ENCODE assay signal across 8 cellular contexts in genomic region chr2:119407430-119408220, GRCh38. TPM values are rescaled to one million over a fixed set of nuclear protein-coding genes. Genes with fewer than 3 reads are reported as not detected.
DNase-seq lines count a peak whose midpoint lies in the region; ATAC-seq and TF ChIP-seq lines count a peak whose summit lies in the region.

No MANE protein-coding gene starts in this region.

- no peaks in the 10 kb centered on the region for H4K20me1 ChIP-seq in OCI-LY7 (ENCODE audit: insufficient read depth, low read length)

- peaks cover 21% of the 10 kb centered on the region for H3K4me1 ChIP-seq in OCI-LY7 (ENCODE audit: insufficient read depth, low read length, poor library complexity, severe bottlenecking)
- peaks cover 0 to 24% (median 20%) of the 10 kb centered on the region in 4 donors for H3K4me1 ChIP-seq in stomach

- no peaks in the 10 kb centered on the region for H3K9me2 ChIP-seq in OCI-LY7 (ENCODE audit: insufficient read depth, low read length)

- no peaks in the 10 kb centered on the region for H3K79me2 ChIP-seq in OCI-LY7 (ENCODE audit: insufficient read depth, low read depth, low read length)

- POLR2A ChIA-PET in OCI-LY7 (lab: Charles Lee), result interaction anchor here (0.7 kb wide), 1 partner anchor 209 kb away, joined by 3 read pairs; no protein-coding TSS in a partner anchor

- intact Hi-C loops in OCI-LY7 (cut with micrococcal nuclease; ENCODE audit: unreplicated experiment), result loop anchor here (1.0 to 5.0 kb wide), 3 partner anchors 69 to 255 kb away; no protein-coding TSS in a partner anchor
- intact Hi-C loops in stomach (cut with DNase I; ENCODE audit: low total_unique reads), result loop anchor here (5.0 kb wide), 1 partner anchor 70 kb away; no protein-coding TSS in a partner anchor

- H3K27ac ChIP-seq in OCI-LY7 (ENCODE audit: low read depth, low read length, poor library complexity, severe bottlenecking) (no peak overlapping the region), stomach (peak overlapping the region in 3 of 5 donors; percentile 19 to 62 (median 54))

- no peaks in the 10 kb centered on the region for H3K9me3 ChIP-seq in OCI-LY7 (ENCODE audit: low read length)
- no peaks in the 10 kb centered on the region for H3K9me3 ChIP-seq in stomach

- BruUV-seq in OCI-LY7 (replicated peaks; lab: Mats Ljungman, UMichigan), result no TSS peak

- no peak overlapping the region for H3K4me2 ChIP-seq in OCI-LY7 (ENCODE audit: low read length)

- CTCF ChIA-PET in OCI-LY7 (lab: Charles Lee; ENCODE audit: unreplicated experiment), result no interaction called here

- TF ChIP-seq CTCF in AG09319 (IDR thresholded peaks at IDR 0.05; ENCODE audit: low read depth, low read length) (peak; percentile 77), OCI-LY7 (conservative IDR thresholded peaks at IDR 0.05; ENCODE audit: low read length) (peak; percentile 85), cardiac fibroblast (IDR thresholded peaks at IDR 0.05; ENCODE audit: low read depth, low read length) (peak; percentile 72), stomach (IDR thresholded peaks at IDR 0.05) (peak in 5 of 7 experiments; percentile 70 to 94 (median 85))

- no peak for TF ChIP-seq POLR2A in stomach (IDR thresholded peaks at IDR 0.05)

- ATAC-seq in GM21717 (IDR thresholded peaks at IDR 0.05; ENCODE audit: unreplicated experiment), result no peak

- H3K36me3 ChIP-seq in OCI-LY7 (ENCODE audit: insufficient read depth, low read length), result no peaks in the 10 kb centered on the region
- no peaks in the 10 kb centered on the region for H3K36me3 ChIP-seq in stomach

- H3K4me3 ChIP-seq in OCI-LY7 (ENCODE audit: low read depth, low read length, poor library complexity, severe bottlenecking), result no peak overlapping the region
- no peak overlapping the region for H3K4me3 ChIP-seq in cardiac fibroblast (replicated peaks in 1 of 2; ENCODE audit: low read depth in 2 of 2, low read length in 2 of 2)
- no peak overlapping the region for H3K4me3 ChIP-seq in stomach

- no peak overlapping the region for H2AFZ ChIP-seq in OCI-LY7 (ENCODE audit: low read length)

- DNase-seq in AG09319 (ENCODE audit: extremely low read depth, low read depth), result no peak
- DNase-seq in GF-D8 (lab: John Stamatoyannopoulos, UW), result peak; percentile 15
- DNase-seq in HS-27A (ENCODE audit: low read depth), result peak; percentile 35
- DNase-seq in OCI-LY7 (ENCODE audit: low spot score), result peak; percentile 73
- peak; percentile 74 to 78 for DNase-seq in cardiac fibroblast (ENCODE audit: low read depth in 2 of 2)
- peak; percentile 65 for DNase-seq in kidney tubule cell (ENCODE audit: low spot score)
- DNase-seq in stomach, result peak; percentile 58

- WGBS in stomach, 5 donors, result 63 to 76% (median 70%) methylated on average over 7 of the region's 7 CpGs

- no peak for TF ChIP-seq EP300 in stomach (IDR thresholded peaks at IDR 0.05)

- no peaks in the 10 kb centered on the region for H3K27me3 ChIP-seq in stomach

RNA-seq across cellular contexts. Expression of gene TMEM37, which starts 24.0 kb away (rescaled TPM):
- total RNA-seq in OCI-LY7 (2014; rRNA removed; shearing (Covaris generic)), result not detected in 2 replicates
- total RNA-seq in OCI-LY7 (2022), result not detected in 2 replicates
- total RNA-seq in stomach, result 10 to 100 TPM in 3 of 5 donors, 1 to 10 TPM in 1, not detected in 1; 5.7 to 27.8 (median 18.9) TPM
- 10 to 100 TPM in 2 of 3 donors, 1 to 10 TPM in 1; 6.7 to 16.4 (median 12.7) TPM for polyA plus RNA-seq in stomach

RNA-seq across cellular contexts. Expression of gene DBI, which starts 40.8 kb away (rescaled TPM):
- total RNA-seq in OCI-LY7 (2014; rRNA removed; shearing (Covaris generic)), result 293 and 348 TPM in 2 replicates
- total RNA-seq in OCI-LY7 (2022) (309 and 338 TPM in 2 replicates), stomach (10 to 100 TPM; 23.2 to 87.6 (median 44.9) TPM)
- polyA plus RNA-seq in stomach, result 100 to 1,000 TPM; 448 to 605 (median 546) TPM

RNA-seq across cellular contexts. Expression of gene C2orf76, which starts 41.0 kb away (rescaled TPM):
- total RNA-seq in OCI-LY7 (2014; rRNA removed; shearing (Covaris generic)), result 14.2 and 15.4 TPM in 2 replicates
- total RNA-seq in OCI-LY7 (2022), result 17.7 and 22.5 TPM in 2 replicates
- total RNA-seq in stomach, result 10 to 100 TPM in 1 of 5 donors, 1 to 10 TPM in 3, not detected in 1; 6.7 to 15.2 (median 8.3) TPM
- 10 to 100 TPM; 20.3 to 30.9 (median 23.8) TPM for polyA plus RNA-seq in stomach
